In the genomic region with DNA sequence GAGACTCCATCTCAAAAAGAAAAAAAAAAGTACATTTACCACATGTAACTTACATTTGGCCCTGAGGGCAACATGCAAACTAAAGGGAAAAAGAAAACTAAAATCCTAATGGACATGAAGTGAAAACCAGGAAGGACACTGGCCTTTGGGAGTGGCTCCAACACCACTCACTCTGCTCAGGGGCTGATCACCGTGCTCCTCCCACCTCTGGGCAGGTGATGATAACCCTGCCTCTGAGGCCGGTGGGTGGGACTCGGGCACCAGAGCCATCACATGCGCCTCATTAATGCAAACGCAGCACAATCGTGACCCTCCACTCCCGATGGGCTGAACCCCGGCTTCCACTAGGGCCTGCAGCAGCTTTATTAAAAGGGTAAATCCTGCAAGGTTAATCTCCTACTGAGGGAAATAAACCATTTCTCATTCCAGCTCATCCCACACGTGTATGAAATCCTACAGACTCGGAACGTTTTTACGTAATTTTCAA, we compare ENCODE assay signal across 27 cellular contexts.
"Had no signal": no experiment of that assay in that cellular context is flagged by ENCODE, and none has a peak within 500 bp of the region (broad histone marks: within the 10 kb centered on the region; RNA-seq: fewer than 3 reads in every experiment).

No MANE protein-coding gene starts in this region.

- H3K27me3 Mint-ChIP-seq: activated B cell treated with CpG ODN at 0.5 μM for 24 hours; activated CD4-positive, alpha-beta memory T cell treated with anti-CD3 and anti-CD28 coated beads for 36 hours; activated CD4-positive, alpha-beta T cell treated with anti-CD3 and anti-CD28 coated beads, Interleukin-2, amount 10 ng/mL, durations not matched to agents 24 days and 14 days; activated naive CD8-positive, alpha-beta T cell; activated T-helper 17 cell treated with anti-CD3 and anti-CD28 coated beads, Interleukin-2, amount 50 U/mL, for 72 hours; T-cell had no signal

- H3K9me3 ChIP-seq: adrenal gland had no signal

- FAIRE-seq: RCC 7860, TTC549 had no signal

- H3K4me3 ChIP-seq: adrenal gland had no signal

- H3K4me3 Mint-ChIP-seq: activated B cell treated with CpG ODN at 0.5 μM for 24 hours; activated CD4-positive, alpha-beta memory T cell treated with anti-CD3 and anti-CD28 coated beads for 36 hours; activated CD4-positive, alpha-beta T cell treated with anti-CD3 and anti-CD28 coated beads, Interleukin-2, amount 10 ng/mL, durations not matched to agents 24 days and 14 days; activated naive CD4-positive, alpha-beta T cell treated with anti-CD3 and anti-CD28 coated beads for 36 hours; activated T-helper 17 cell treated with anti-CD3 and anti-CD28 coated beads, Interleukin-2, amount 50 U/mL, for 72 hours had no signal

- H3K27me3 ChIP-seq: adrenal gland had no signal

- H3K27ac ChIP-seq: adrenal gland had no signal

- H3K9me3 Mint-ChIP-seq: activated B cell treated with CpG ODN at 0.5 μM for 24 hours; activated CD4-positive, alpha-beta memory T cell treated with anti-CD3 and anti-CD28 coated beads for 36 hours; activated CD4-positive, alpha-beta T cell treated with anti-CD3 and anti-CD28 coated beads, Interleukin-2, amount 10 ng/mL, durations not matched to agents 24 days and 14 days; activated naive CD4-positive, alpha-beta T cell treated with anti-CD3 and anti-CD28 coated beads for 36 hours; activated T-helper 17 cell treated with anti-CD3 and anti-CD28 coated beads, Interleukin-2, amount 50 U/mL, for 72 hours; T-cell had no signal

- DNase-seq: activated B cell treated with CpG ODN at 0.5 μM for 24 hours; activated CD4-positive, alpha-beta memory T cell treated with anti-CD3 and anti-CD28 coated beads for 36 hours; activated CD4-positive, alpha-beta T cell treated with anti-CD3 and anti-CD28 coated beads for 1 hour; activated CD4-positive, alpha-beta T cell treated with anti-CD3 and anti-CD28 coated beads, Interleukin-2, amount 10 ng/mL, durations not matched to agents 24 days and 14 days; activated gamma-delta T cell; activated naive CD4-positive, alpha-beta T cell treated with anti-CD3 and anti-CD28 coated beads for 36 hours; activated T-cell treated with anti-CD3 and anti-CD28 coated beads for 4 hours; activated T-cell treated with anti-CD3 and anti-CD28 coated beads, Interleukin-2, amount 50 U/mL, for 48 hours; adrenal gland; anterior cingulate cortex; caudate nucleus; Kasumi-1; KBM-7; NCI-H1092; NCI-H1417; NCI-H2029; NCI-H510A treated with DMSO at 0.1 percent for 48 hours; NCI-H69; PC-3; SIG-M5; T-cell; T-helper 2 cell; T1000 had no signal

- H3K27ac Mint-ChIP-seq: activated B cell treated with CpG ODN at 0.5 μM for 24 hours; activated CD4-positive, alpha-beta memory T cell treated with anti-CD3 and anti-CD28 coated beads for 36 hours; activated CD4-positive, alpha-beta T cell treated with anti-CD3 and anti-CD28 coated beads, Interleukin-2, amount 10 ng/mL, durations not matched to agents 24 days and 14 days; activated naive CD4-positive, alpha-beta T cell treated with anti-CD3 and anti-CD28 coated beads for 36 hours; activated naive CD8-positive, alpha-beta T cell; activated T-helper 17 cell treated with anti-CD3 and anti-CD28 coated beads, Interleukin-2, amount 50 U/mL, for 72 hours had no signal

- H3K36me3 Mint-ChIP-seq: activated naive CD8-positive, alpha-beta T cell had no signal

- ATAC-seq: activated T-helper 17 cell treated with anti-CD3 and anti-CD28 coated beads, Interleukin-2, amount 50 U/mL, for 72 hours; PC-3; T-cell had no signal
